In the genomic region with DNA sequence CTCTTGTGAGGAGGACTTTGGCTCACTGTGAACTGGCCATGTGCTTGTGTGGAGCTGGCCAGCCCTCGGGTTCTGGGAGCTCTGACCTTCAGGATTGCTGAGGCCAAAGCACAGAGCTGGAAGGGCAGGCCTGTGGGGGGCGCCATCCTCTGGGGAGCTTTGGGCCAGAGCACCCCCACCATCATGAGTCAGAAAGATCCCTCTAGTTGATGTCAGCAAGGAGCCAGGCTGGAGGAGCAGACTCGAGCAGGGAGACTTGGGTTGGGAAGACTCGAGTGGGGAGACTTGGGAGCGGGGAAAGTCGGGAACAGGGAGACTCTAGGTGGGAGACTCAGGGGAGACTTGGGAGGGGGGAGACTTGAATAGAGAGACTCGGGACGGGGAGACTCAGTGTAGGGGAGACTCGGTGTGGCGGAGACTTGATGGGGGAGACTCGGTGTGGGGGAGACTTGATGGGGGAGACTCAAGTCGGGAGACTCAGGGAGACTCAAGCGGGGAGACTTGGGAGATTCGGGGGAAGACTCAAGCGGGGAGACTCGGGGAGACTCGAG, we compare ENCODE assay signal across 1 cellular context.
TF ChIP-seq lines count a peak whose summit lies in the region.

No MANE protein-coding gene starts in this region.

TF ChIP-seq in H1, 55 proteins besides CTCF, POLR2A, EP300 and RAD21:
- 0 out of 2 replicates have a peak, but pooled peaks have one; percentile 21 for TF ChIP-seq MAX (IDR thresholded peaks at IDR 0.05)
- no peak for TF ChIP-seq CHD1 (IDR thresholded peaks at IDR 0.05; ENCODE audit: low read depth, low read length)
